Comparison of ENCODE assay signal across 9 cellular contexts in genomic region chr1:43119928-43120586, GRCh38. TPM values are rescaled to one million over a fixed set of nuclear protein-coding genes. Genes with fewer than 3 reads are reported as not detected.
A peak's percentile ranks its signal among the peaks of the same experiment; 100 is the strongest.
DNase-seq lines count a peak whose midpoint lies in the region; TF ChIP-seq lines count a peak whose summit lies in the region.
"Not testable (repeated sequence)": the region's sequence is repeated elsewhere in the genome, so short reads cannot be mapped to it uniquely, and the experiment has no call there.
"Had no signal": no experiment of that assay in that cellular context is flagged by ENCODE, and none has a peak within 500 bp of the region (broad histone marks: within the 10 kb centered on the region; RNA-seq: fewer than 3 reads in every experiment).

No MANE protein-coding gene starts in this region.

- H3K27me3 Mint-ChIP-seq in activated T-helper 2 cell treated with anti-CD3 and anti-CD28 coated beads, Interferon-gamma antibody, Interleukin-2, Interleukin-4, amounts not matched to agents 10 μg/mL and 5 μg/mL and 100 μg/mL, durations not matched to agents 14 hours and 24 hours and 36 hours (ENCODE audit: low read depth); progenitor cell of endocrine pancreas: not testable (repeated sequence)

- not testable (repeated sequence) for TF ChIP-seq RAD21 in Ishikawa (IDR thresholded peaks at IDR 0.05; ENCODE audit: low read depth)

- H3K4me1 ChIP-seq in NT2/D1 (ENCODE audit: insufficient read depth, insufficient read length) = not testable (repeated sequence)

- TF ChIP-seq EP300 in Ishikawa (IDR thresholded peaks at IDR 0.05; ENCODE audit: borderline replicate concordance) = not testable (repeated sequence)

- in situ Hi-C loops in Caki2 (cut with HindIII; ENCODE audit: low pct_unique_long_range_greater_than_20kb, low sequenced_read_pairs) = not testable (repeated sequence)

- peaks cover 32% of the 10 kb centered on the region for H3K9me3 ChIP-seq in NT2/D1 (ENCODE audit: insufficient read depth, low read length)

- H3K4me3 Mint-ChIP-seq in activated T-helper 2 cell treated with anti-CD3 and anti-CD28 coated beads, Interferon-gamma antibody, Interleukin-2, Interleukin-4, amounts not matched to agents 10 μg/mL and 5 μg/mL and 100 μg/mL, durations not matched to agents 14 hours and 24 hours and 36 hours (ENCODE audit: low read depth) = peak overlapping the region; percentile 39
- H3K4me3 Mint-ChIP-seq in progenitor cell of endocrine pancreas (ENCODE audit: low read depth) = peak overlapping the region; percentile 81

- not testable (repeated sequence) for H3K36me3 Mint-ChIP-seq in activated T-helper 2 cell treated with anti-CD3 and anti-CD28 coated beads, Interferon-gamma antibody, Interleukin-2, Interleukin-4, amounts not matched to agents 10 μg/mL and 5 μg/mL and 100 μg/mL, durations not matched to agents 14 hours and 24 hours and 36 hours (ENCODE audit: low read depth); progenitor cell of endocrine pancreas (ENCODE audit: insufficient read depth)

- H3K27me3 ChIP-seq in NT2/D1 (ENCODE audit: insufficient read depth, insufficient read length); kidney epithelial cell (ENCODE audit: control insufficient read depth, insufficient read depth, low read length): not testable (repeated sequence)

- not testable (repeated sequence) for H3K4me1 Mint-ChIP-seq in activated T-helper 2 cell treated with anti-CD3 and anti-CD28 coated beads, Interferon-gamma antibody, Interleukin-2, Interleukin-4, amounts not matched to agents 10 μg/mL and 5 μg/mL and 100 μg/mL, durations not matched to agents 14 hours and 24 hours and 36 hours (ENCODE audit: low read depth); progenitor cell of endocrine pancreas (ENCODE audit: low read depth)

- H3K27ac ChIP-seq in epithelial cell of prostate = peak overlapping the region; percentile 91

- H3K27ac Mint-ChIP-seq in activated T-helper 2 cell treated with anti-CD3 and anti-CD28 coated beads, Interferon-gamma antibody, Interleukin-2, Interleukin-4, amounts not matched to agents 10 μg/mL and 5 μg/mL and 100 μg/mL, durations not matched to agents 14 hours and 24 hours and 36 hours = not testable (repeated sequence)
- peak overlapping the region; percentile 98 for H3K27ac Mint-ChIP-seq in progenitor cell of endocrine pancreas

- not testable (repeated sequence) for TF ChIP-seq CTCF in kidney epithelial cell (IDR thresholded peaks at IDR 0.05; ENCODE audit: insufficient read depth, low read length, poor library complexity, severe bottlenecking); progenitor cell of endocrine pancreas (IDR thresholded peaks at IDR 0.05; ENCODE audit: unreplicated experiment)

- H3K9me3 Mint-ChIP-seq in activated T-helper 2 cell treated with anti-CD3 and anti-CD28 coated beads, Interferon-gamma antibody, Interleukin-2, Interleukin-4, amounts not matched to agents 10 μg/mL and 5 μg/mL and 100 μg/mL, durations not matched to agents 14 hours and 24 hours and 36 hours = not testable (repeated sequence)
- H3K9me3 Mint-ChIP-seq in progenitor cell of endocrine pancreas (ENCODE audit: low read depth) = peaks cover 15% of the 10 kb centered on the region

- H3K4me3 ChIP-seq in NT2/D1 (ENCODE audit: insufficient read length, low read depth) = peak overlapping the region; percentile 46
- H3K4me3 ChIP-seq in kidney epithelial cell (ENCODE audit: low read depth, low read length) = peak overlapping the region; percentile 36

- peak overlapping the region; percentile 47 for H3K9ac ChIP-seq in NT2/D1 (ENCODE audit: insufficient read length, low read depth)

- not testable (repeated sequence) for H3K36me3 ChIP-seq in NT2/D1 (ENCODE audit: insufficient read depth, insufficient read length, low read length); kidney epithelial cell (ENCODE audit: control insufficient read depth, insufficient read depth, low read length)

- intact Hi-C loops in activated T-helper 2 cell treated with anti-CD3 and anti-CD28 coated beads, Interferon-gamma antibody, Interleukin-2, Interleukin-4, amounts not matched to agents 10 μg/mL and 5 μg/mL and 100 μg/mL, durations not matched to agents 14 hours and 24 hours and 36 hours (cut with micrococcal nuclease) = not testable (repeated sequence)

- DNase-seq in Caki2 (ENCODE audit: low read depth) (peak; percentile 54), NCI-H2171 (lab: John Stamatoyannopoulos, UW) (peak; percentile 70)
- DNase-seq in NT2/D1 (ENCODE audit: low read depth, low spot score); activated T-helper 2 cell treated with anti-CD3 and anti-CD28 coated beads, Interferon-gamma antibody, Interleukin-2, Interleukin-4, amounts not matched to agents 10 μg/mL and 5 μg/mL and 100 μg/mL, durations not matched to agents 14 hours and 24 hours and 36 hours (ENCODE audit: low spot score); epithelial cell of prostate (ENCODE audit: low read depth, low spot score); kidney epithelial cell (ENCODE audit: low read depth); progenitor cell of endocrine pancreas (ENCODE audit: low spot score, unreplicated experiment): not testable (repeated sequence)

TF ChIP-seq in Ishikawa, 13 proteins besides CTCF, POLR2A, EP300 and RAD21:
- TF ChIP-seq YY1 (IDR thresholded peaks at IDR 0.05; ENCODE audit: low read depth) = peak; percentile 62; the same call in 1 of the 2 replicates

RNA-seq across cellular contexts. Expression of gene EBNA1BP2, which starts 52.0 kb away (rescaled TPM):
- 135 and 181 TPM in 2 replicates for total RNA-seq in Caki2 (2014; rRNA removed; shearing (Covaris generic); ENCODE audit: low replicate concordance)
- 102 and 104 TPM in 2 replicates for total RNA-seq in activated T-helper 2 cell treated with anti-CD3 and anti-CD28 coated beads, Interferon-gamma antibody, Interleukin-2, Interleukin-4, amounts not matched to agents 10 μg/mL and 5 μg/mL and 100 μg/mL, durations not matched to agents 14 hours and 24 hours and 36 hours
- 89.3 and 119 TPM in 2 replicates for total RNA-seq in kidney epithelial cell
- total RNA-seq in progenitor cell of endocrine pancreas = 48.8 and 51.7 TPM in 2 replicates

RNA-seq across cellular contexts. Expression of gene CFAP57, which starts 52.1 kb away (rescaled TPM):
- 0.06 and 2.1 TPM in 2 replicates for total RNA-seq in Caki2 (2014; rRNA removed; shearing (Covaris generic); ENCODE audit: low replicate concordance)
- 0.11 and 0.16 TPM in 2 replicates for total RNA-seq in activated T-helper 2 cell treated with anti-CD3 and anti-CD28 coated beads, Interferon-gamma antibody, Interleukin-2, Interleukin-4, amounts not matched to agents 10 μg/mL and 5 μg/mL and 100 μg/mL, durations not matched to agents 14 hours and 24 hours and 36 hours
- total RNA-seq in kidney epithelial cell (0.34 and 4.8 TPM in 2 replicates), progenitor cell of endocrine pancreas (2.2 and 2.3 TPM in 2 replicates)
- total RNA-seq: Right ventricle myocardium inferior had no signal
